ENCODE assay signal across 19 cellular contexts in genomic region chr12:77617818-77618217, GRCh38.
DNase-seq lines count a peak whose midpoint lies in the region; ATAC-seq, FAIRE-seq and TF ChIP-seq lines count a peak whose summit lies in the region.
"Had no signal": no experiment of that assay in that cellular context is flagged by ENCODE, and none has a peak within 500 bp of the region (broad histone marks: within the 10 kb centered on the region; RNA-seq: fewer than 3 reads in every experiment).

No MANE protein-coding gene starts in this region.

- H4K20me1 ChIP-seq in K562 (replicated peaks; ENCODE audit: control insufficient read depth, insufficient read depth, low read length): no peaks in the 10 kb centered on the region
- H4K20me1 ChIP-seq: BLaER1 treated with 17β-estradiol and CSF1 and Interleukin-3, amounts not matched to agents 10 nM and 100 nM had no signal

- H3K4me2 ChIP-seq in A549 (no peak overlapping the region), K562 (ENCODE audit: insufficient read depth, low read length) (no peak overlapping the region)
- H3K4me2 ChIP-seq: BLaER1 treated with 17β-estradiol and CSF1 and Interleukin-3, amounts not matched to agents 10 nM and 100 nM had no signal

- no peaks in the 10 kb centered on the region for H3K79me2 ChIP-seq in K562 (ENCODE audit: control insufficient read depth, insufficient read depth, low read length)

- TF ChIP-seq POLR2A in A549 (IDR thresholded peaks at IDR 0.05; ENCODE audit: low read length): no peak
- no peak for TF ChIP-seq POLR2A in K562 (conservative IDR thresholded peaks at IDR 0.05)

- H3K9me1 ChIP-seq in K562 (ENCODE audit: control insufficient read depth, insufficient read depth, low read length): no peaks in the 10 kb centered on the region

- ATAC-seq in A549 (no peak), K562 (no peak), GM21515 (IDR thresholded peaks at IDR 0.05; ENCODE audit: unreplicated experiment) (no peak)
- ATAC-seq: CD8-positive, alpha-beta T cell had no signal

- no peak for DNase-seq in A549 (ENCODE audit: low read depth in 1 of 2, low spot score in 1 of 2)
- DNase-seq in GM18507 (ENCODE audit: extremely low spot score, insufficient read length, low read depth): no peak
- no peak for DNase-seq in K562 (ENCODE audit: extremely low read depth in 1 of 4, low spot score in 3 of 4)
- no peak for DNase-seq in stimulated activated naive CD4-positive, alpha-beta T cell (lab: John Stamatoyannopoulos, UW)
- DNase-seq in frontal cortex (ENCODE audit: low spot score in 2 of 2): no peak
- DNase-seq: 8988T; AML-193; Caco-2; Calu3; CD4-positive, alpha-beta T cell; CD8-positive, alpha-beta T cell; DMS79 treated with DMSO at 0.1 percent for 48 hours; GF-D8 had no signal

- FAIRE-seq in A549 (lab: Jason Lieb, UNC) (no peak), GM18507 (lab: Jason Lieb, UNC) (peak; percentile 39), K562 (lab: Jason Lieb, UNC) (no peak), frontal cortex (lab: Jason Lieb, UNC) (no peak)
- FAIRE-seq: D721Med, GM12891, GM19239 had no signal

- CTCF ChIA-PET in A549 (lab: Yijun Ruan, JAX) (no interaction called here), K562 (lab: Yijun Ruan, JAX; ENCODE audit: low intra/inter-chr PET ratio) (no interaction called here)

- 48% methylated on average over 1 of the region's 1 CpG for WGBS in A549 (ENCODE audit: missing lambda C conversion rate)
- WGBS in K562 (ENCODE audit: insufficient coverage, low coverage, missing lambda C conversion rate): 0% methylated on average over 1 of the region's 1 CpG

- in situ Hi-C loops in K562 (cut with MboI): no loop called here

- intact Hi-C loops in K562 (cut with micrococcal nuclease): no loop called here

- no peaks in the 10 kb centered on the region for H3K27me3 ChIP-seq in K562 (ENCODE audit: control insufficient read depth in 2 of 2, insufficient read depth in 2 of 2, low read length in 2 of 2)
- H3K27me3 ChIP-seq: BLaER1 treated with 17β-estradiol and CSF1 and Interleukin-3, amounts not matched to agents 10 nM and 100 nM had no signal

- POLR2A ChIA-PET in A549 (lab: Yijun Ruan, JAX) (no interaction called here), K562 (lab: Yijun Ruan, JAX) (no interaction called here)

- H2AFZ ChIP-seq in K562 (ENCODE audit: low read depth, low read length): no peak overlapping the region

- H3K27ac ChIP-seq in A549 (no peak overlapping the region), K562 (ENCODE audit: extremely low read depth, low read depth, low read length) (no peak overlapping the region)
- H3K27ac ChIP-seq: BLaER1 treated with 17β-estradiol and CSF1 and Interleukin-3, amounts not matched to agents 10 nM and 100 nM; C4-2B had no signal

- no peak for TF ChIP-seq CTCF in A549 (IDR thresholded peaks at IDR 0.05)
- no peak for TF ChIP-seq CTCF in K562 (IDR thresholded peaks at IDR 0.05 in 2 of 3, conservative IDR thresholded peaks at IDR 0.05 in 1 of 3; ENCODE audit: insufficient read depth in 2 of 3, low read depth in 1 of 3, low read length in 3 of 3)

- no peak overlapping the region for H3K4me3 ChIP-seq in A549
- H3K4me3 ChIP-seq in K562: no peak overlapping the region
- H3K4me3 ChIP-seq: BLaER1 treated with 17β-estradiol and CSF1 and Interleukin-3, amounts not matched to agents 10 nM and 100 nM had no signal

- no peak for TF ChIP-seq EP300 in A549 (IDR thresholded peaks at IDR 0.05)
- TF ChIP-seq EP300 in K562 (IDR thresholded peaks at IDR 0.05; ENCODE audit: low read length): no peak

- H3K4me1 ChIP-seq in A549: no peaks in the 10 kb centered on the region
- no peaks in the 10 kb centered on the region for H3K4me1 ChIP-seq in K562 (replicated peaks in 1 of 2; ENCODE audit: control insufficient read depth in 2 of 2, insufficient read depth in 2 of 2, low read length in 2 of 2)
- H3K4me1 ChIP-seq: Caco-2 had no signal

- no peak overlapping the region for H3K9ac ChIP-seq in K562 (ENCODE audit: insufficient read depth in 1 of 2, low read depth in 2 of 2, low read length in 2 of 2)
- H3K9ac ChIP-seq: BLaER1 treated with 17β-estradiol and CSF1 and Interleukin-3, amounts not matched to agents 10 nM and 100 nM had no signal

- no peaks in the 10 kb centered on the region for H3K36me3 ChIP-seq in K562 (ENCODE audit: control insufficient read depth, insufficient read depth, low read length)
- H3K36me3 ChIP-seq: BLaER1 treated with 17β-estradiol and CSF1 and Interleukin-3, amounts not matched to agents 10 nM and 100 nM had no signal

- no TSS peak for BruUV-seq in K562 (replicated peaks; lab: Mats Ljungman, UMichigan)

- H3K9me3 ChIP-seq in A549 (no peaks in the 10 kb centered on the region; the same call in 2 of the 3 replicates), K562 (replicated peaks; ENCODE audit: control insufficient read depth, insufficient read depth, low read depth, low read length) (no peaks in the 10 kb centered on the region; the same call in 1 of the 2 replicates)
- H3K9me3 ChIP-seq: Caco-2 had no signal

- TF ChIP-seq RAD21 in A549 (conservative IDR thresholded peaks at IDR 0.05 in 1 of 2, IDR thresholded peaks at IDR 0.05 in 1 of 2) (no peak), K562 (CRISPR knock-in tag; conservative IDR thresholded peaks at IDR 0.05 in 1 of 2, IDR thresholded peaks at IDR 0.05 in 1 of 2) (no peak)

TF ChIP-seq in A549, 52 proteins besides CTCF, POLR2A, EP300 and RAD21:
- TF ChIP-seq MYC (IDR thresholded peaks at IDR 0.05; ENCODE audit: borderline replicate concordance, low read length): no peak
- peak; percentile 75 for TF ChIP-seq MAFK (IDR thresholded peaks at IDR 0.05; ENCODE audit: partially characterized antibody)

TF ChIP-seq in K562, 482 proteins besides CTCF, POLR2A, EP300 and RAD21:
- TF ChIP-seq MAFG (tag; conservative IDR thresholded peaks at IDR 0.05): peak; percentile 30; the same call in 1 of the 2 replicates
- TF ChIP-seq C11orf30 (IDR thresholded peaks at IDR 0.05; ENCODE audit: low read depth): peak; percentile 9; the same call in 1 of the 2 replicates
- no peak for TF ChIP-seq ESRRA (IDR thresholded peaks at IDR 0.05; ENCODE audit: borderline replicate concordance, low read depth)
- no peak for TF ChIP-seq HDAC6 (IDR thresholded peaks at IDR 0.05; ENCODE audit: low read depth, low read length)
- TF ChIP-seq ZNF316 (IDR thresholded peaks at IDR 0.05): 0 out of 2 replicates have a peak, but pooled peaks have one; percentile 16
- no peak for TF ChIP-seq MNT (conservative IDR thresholded peaks at IDR 0.05)
- TF ChIP-seq BCL6 (CRISPR knock-in tag; IDR thresholded peaks at IDR 0.05): no peak
- no peak for TF ChIP-seq HLTF (IDR thresholded peaks at IDR 0.05)
- TF ChIP-seq EWSR1 (IDR thresholded peaks at IDR 0.05; ENCODE audit: borderline replicate concordance, low read depth, partially characterized antibody): no peak
- TF ChIP-seq ZNF57 (CRISPR knock-in tag; IDR thresholded peaks at IDR 0.05): no peak
- TF ChIP-seq ZNF146 (CRISPR knock-in tag; IDR thresholded peaks at IDR 0.05; ENCODE audit: unreplicated experiment): no peak
- TF ChIP-seq ZNF766 (CRISPR knock-in tag; conservative IDR thresholded peaks at IDR 0.05): no peak

Comparison
In these comparisons a context has a peak if more than half of its experiments do, and no peak if none do; other contexts are left out.
1. Of the 35 proteins assayed by ChIP-seq in both K562 and A549: peak only in K562: none; only in A549: MAFK; in both: none; in neither: 34.